Comparison of ENCODE assay signal across 16 cellular contexts in the genomic region with DNA sequence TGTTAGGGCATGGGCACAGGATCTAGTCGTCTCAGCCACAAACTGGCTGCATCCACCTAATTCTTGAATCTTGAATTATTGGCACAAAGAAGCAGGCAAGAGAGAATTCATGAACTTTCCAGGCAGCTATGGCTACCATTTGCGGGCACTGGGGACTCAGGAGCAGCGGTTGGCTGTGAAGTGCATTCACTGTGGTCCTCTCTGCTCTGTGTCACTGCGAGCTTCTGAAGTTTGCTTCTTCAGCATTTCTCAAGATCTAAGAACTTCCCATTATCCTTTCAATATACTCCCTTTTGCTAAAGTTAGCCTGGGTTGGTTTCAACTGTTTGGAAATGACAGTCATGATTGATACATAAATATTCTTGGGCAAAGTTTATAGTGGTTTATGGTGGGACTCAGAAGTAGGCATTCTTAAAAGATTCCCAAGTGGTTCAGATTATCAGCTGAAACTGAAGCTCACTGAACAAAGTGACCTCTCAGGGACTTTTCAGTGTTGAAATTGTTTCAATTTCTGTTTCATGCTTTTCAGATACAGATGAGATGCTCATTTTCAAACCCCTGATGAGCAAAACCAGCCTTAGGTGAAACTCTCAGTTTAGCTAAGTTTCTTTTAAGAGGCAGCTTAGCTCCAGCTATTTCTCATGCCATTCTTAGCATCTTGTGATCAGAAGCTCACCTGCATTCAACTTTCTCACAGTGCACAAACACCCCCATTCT.
DNase-seq lines count a peak whose midpoint lies in the region; ATAC-seq, FAIRE-seq and TF ChIP-seq lines count a peak whose summit lies in the region.
"Had no signal": no experiment of that assay in that cellular context is flagged by ENCODE, and none has a peak within 500 bp of the region (broad histone marks: within the 10 kb centered on the region; RNA-seq: fewer than 3 reads in every experiment).

No MANE protein-coding gene starts in this region.

- no peak overlapping the region; the same call in 1 of the 2 replicates for H3K9ac ChIP-seq in KMS-11

- H3K27ac ChIP-seq in KMS-11, result peak overlapping the region; percentile 73
- H3K27ac ChIP-seq in pancreas, result no peak overlapping the region
- H3K27ac ChIP-seq: VCaP had no signal

- no peak for FAIRE-seq in pancreas (lab: Jason Lieb, UNC)

- TF ChIP-seq CTCF in KMS-11 (conservative IDR thresholded peaks at IDR 0.05; ENCODE audit: low read depth, low read length) (no peak), pancreas (IDR thresholded peaks at IDR 0.05) (no peak), lower leg skin (IDR thresholded peaks at IDR 0.05) (no peak)

- no peak for TF ChIP-seq POLR2A in lower leg skin (IDR thresholded peaks at IDR 0.05)

- no peaks in the 10 kb centered on the region for H3K36me3 ChIP-seq in KMS-11 (ENCODE audit: insufficient read depth)
- no peaks in the 10 kb centered on the region for H3K36me3 ChIP-seq in pancreas

- H3K4me2 ChIP-seq in KMS-11, result peak overlapping the region; percentile 73

- no peak for DNase-seq in OCI-M1 (lab: John Stamatoyannopoulos, UW)
- DNase-seq in pancreas, result no peak
- DNase-seq in stimulated activated CD4-positive, alpha-beta T cell treated with anti-CD3 and anti-CD28 coated beads, Interleukin-2, amount 100 ng/mL, for 48 hours, result no peak
- no peak for DNase-seq in lower leg skin (ENCODE audit: low spot score in 2 of 2)
- DNase-seq: CD8-positive, alpha-beta T cell; head of caudate nucleus; NCI-H1417; NCI-H748 treated with DMSO at 0.1 percent for 48 hours; occipital lobe; stimulated activated CD4-positive, alpha-beta T cell treated with anti-CD3 and anti-CD28 coated beads, Interleukin-15, amount 100 ng/mL, for 24 hours had no signal

- ATAC-seq in GM18873 (IDR thresholded peaks at IDR 0.05; ENCODE audit: low FRiP score, unreplicated experiment), result peak; percentile 85
- peak; percentile 83 for ATAC-seq in GM21526 (IDR thresholded peaks at IDR 0.05; ENCODE audit: low FRiP score, unreplicated experiment)
- peak; percentile 81 for ATAC-seq in HG03039 (IDR thresholded peaks at IDR 0.05; ENCODE audit: unreplicated experiment)
- no peak for ATAC-seq in pancreas
- ATAC-seq: CD8-positive, alpha-beta T cell; stimulated activated memory B cell treated with anti-CD40 and anti-IgM and Interleukin-4, amounts not matched to agents 10 μg/mL and 1 μg/mL and 100 μg/mL, for 72 hours had no signal

- H2AFZ ChIP-seq in KMS-11 (ENCODE audit: low read depth), result peak overlapping the region; percentile 34; the same call in 1 of the 2 replicates

- intact Hi-C loops in pancreas (cut with DNase I) (no loop called here), lower leg skin (cut with DNase I; ENCODE audit: low total_unique reads) (no loop called here)

- H3K27me3 ChIP-seq in KMS-11 (ENCODE audit: insufficient read depth, low read depth), result no peaks in the 10 kb centered on the region
- H3K27me3 ChIP-seq in pancreas, result no peaks in the 10 kb centered on the region

- no peaks in the 10 kb centered on the region for H4K20me1 ChIP-seq in KMS-11 (ENCODE audit: insufficient read depth)

- H3K9me3 ChIP-seq in pancreas, result no peaks in the 10 kb centered on the region

- WGBS in pancreas, 2 donors, result 72 to 81% methylated on average over 4 of the region's 4 CpGs
- 90 to 96% methylated on average over 4 of the region's 4 CpGs for WGBS in lower leg skin, 2 donors

- H3K4me3 ChIP-seq in KMS-11 (IDR thresholded peaks at IDR 0.05; ENCODE audit: insufficient read depth, low read depth, low read length) (no peak overlapping the region), pancreas (no peak overlapping the region), lower leg skin (ENCODE audit: low read depth, poor library complexity, severe bottlenecking) (no peak overlapping the region)

- peaks cover 43% of the 10 kb centered on the region for H3K4me1 ChIP-seq in KMS-11 (ENCODE audit: low read depth, poor library complexity, severe bottlenecking)
- H3K4me1 ChIP-seq in pancreas, result no peaks in the 10 kb centered on the region

- H3K79me2 ChIP-seq in KMS-11 (ENCODE audit: insufficient read depth, low read depth), result no peaks in the 10 kb centered on the region

Comparison
In these comparisons a context has a peak if more than half of its experiments do, and no peak if none do; other contexts are left out.
1. ATAC-seq: peak in GM18873 (single experiment), GM21526 (single experiment) and HG03039 (single experiment); none in pancreas (0 of 4).